ENCODE assay signal across 2 cellular contexts in the genomic region with DNA sequence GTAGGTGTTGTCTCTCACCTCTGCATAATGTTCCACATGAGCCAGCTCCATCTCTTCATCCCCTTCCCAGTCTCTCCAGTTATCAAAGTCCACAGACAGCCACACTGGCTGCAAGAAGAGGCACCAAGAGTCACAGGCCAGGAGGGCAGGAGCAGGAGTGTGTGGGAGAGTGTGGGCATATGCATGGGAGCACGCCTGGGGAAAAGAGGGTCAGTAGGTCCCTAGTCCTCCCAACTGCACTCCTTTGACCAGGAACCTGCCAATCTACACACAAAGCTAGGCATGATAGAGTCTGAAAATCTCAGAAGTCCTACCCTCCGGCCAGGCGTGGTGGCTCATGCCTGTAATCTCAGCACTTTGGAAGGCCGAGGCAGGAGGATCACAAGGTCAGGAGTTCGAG.
TF ChIP-seq lines count a peak whose summit lies in the region.

No MANE protein-coding gene starts in this region.

TF ChIP-seq in A549, 52 proteins besides CTCF, POLR2A, EP300 and RAD21:
- TF ChIP-seq HOXA7 (CRISPR knock-in tag; IDR thresholded peaks at IDR 0.05), result no peak
- no peak for TF ChIP-seq JUNB (IDR thresholded peaks at IDR 0.05)
- TF ChIP-seq ESRRA (IDR thresholded peaks at IDR 0.05; ENCODE audit: borderline replicate concordance, low read length), result no peak
- TF ChIP-seq, protein P1, sequence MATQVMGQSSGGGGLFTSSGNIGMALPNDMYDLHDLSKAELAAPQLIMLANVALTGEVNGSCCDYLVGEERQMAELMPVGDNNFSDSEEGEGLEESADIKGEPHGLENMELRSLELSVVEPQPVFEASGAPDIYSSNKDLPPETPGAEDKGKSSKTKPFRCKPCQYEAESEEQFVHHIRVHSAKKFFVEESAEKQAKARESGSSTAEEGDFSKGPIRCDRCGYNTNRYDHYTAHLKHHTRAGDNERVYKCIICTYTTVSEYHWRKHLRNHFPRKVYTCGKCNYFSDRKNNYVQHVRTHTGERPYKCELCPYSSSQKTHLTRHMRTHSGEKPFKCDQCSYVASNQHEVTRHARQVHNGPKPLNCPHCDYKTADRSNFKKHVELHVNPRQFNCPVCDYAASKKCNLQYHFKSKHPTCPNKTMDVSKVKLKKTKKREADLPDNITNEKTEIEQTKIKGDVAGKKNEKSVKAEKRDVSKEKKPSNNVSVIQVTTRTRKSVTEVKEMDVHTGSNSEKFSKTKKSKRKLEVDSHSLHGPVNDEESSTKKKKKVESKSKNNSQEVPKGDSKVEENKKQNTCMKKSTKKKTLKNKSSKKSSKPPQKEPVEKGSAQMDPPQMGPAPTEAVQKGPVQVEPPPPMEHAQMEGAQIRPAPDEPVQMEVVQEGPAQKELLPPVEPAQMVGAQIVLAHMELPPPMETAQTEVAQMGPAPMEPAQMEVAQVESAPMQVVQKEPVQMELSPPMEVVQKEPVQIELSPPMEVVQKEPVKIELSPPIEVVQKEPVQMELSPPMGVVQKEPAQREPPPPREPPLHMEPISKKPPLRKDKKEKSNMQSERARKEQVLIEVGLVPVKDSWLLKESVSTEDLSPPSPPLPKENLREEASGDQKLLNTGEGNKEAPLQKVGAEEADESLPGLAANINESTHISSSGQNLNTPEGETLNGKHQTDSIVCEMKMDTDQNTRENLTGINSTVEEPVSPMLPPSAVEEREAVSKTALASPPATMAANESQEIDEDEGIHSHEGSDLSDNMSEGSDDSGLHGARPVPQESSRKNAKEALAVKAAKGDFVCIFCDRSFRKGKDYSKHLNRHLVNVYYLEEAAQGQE (IDR thresholded peaks at IDR 0.05), result no peak
- no peak for TF ChIP-seq BHLHE40 (IDR thresholded peaks at IDR 0.05; ENCODE audit: low read depth, low read length)
- no peak for TF ChIP-seq NPAS2 (CRISPR knock-in tag; IDR thresholded peaks at IDR 0.05; ENCODE audit: borderline replicate concordance)

TF ChIP-seq in IMR-90, 13 proteins besides CTCF, POLR2A, EP300 and RAD21:
- TF ChIP-seq MAZ (IDR thresholded peaks at IDR 0.05; ENCODE audit: borderline replicate concordance, low read depth, low read length) (no peak), RCOR1 (IDR thresholded peaks at IDR 0.05; ENCODE audit: insufficient replicate concordance, low read length) (no peak), RFX5 (IDR thresholded peaks at IDR 0.05; ENCODE audit: low read depth, low read length) (no peak), MXI1 (IDR thresholded peaks at IDR 0.05; ENCODE audit: borderline replicate concordance, low read depth, low read length) (no peak)
- TF ChIP-seq, protein P2, sequence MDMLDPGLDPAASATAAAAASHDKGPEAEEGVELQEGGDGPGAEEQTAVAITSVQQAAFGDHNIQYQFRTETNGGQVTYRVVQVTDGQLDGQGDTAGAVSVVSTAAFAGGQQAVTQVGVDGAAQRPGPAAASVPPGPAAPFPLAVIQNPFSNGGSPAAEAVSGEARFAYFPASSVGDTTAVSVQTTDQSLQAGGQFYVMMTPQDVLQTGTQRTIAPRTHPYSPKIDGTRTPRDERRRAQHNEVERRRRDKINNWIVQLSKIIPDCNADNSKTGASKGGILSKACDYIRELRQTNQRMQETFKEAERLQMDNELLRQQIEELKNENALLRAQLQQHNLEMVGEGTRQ (IDR thresholded peaks at IDR 0.05; ENCODE audit: low read depth, low read length), result no peak
- TF ChIP-seq, protein P3, sequence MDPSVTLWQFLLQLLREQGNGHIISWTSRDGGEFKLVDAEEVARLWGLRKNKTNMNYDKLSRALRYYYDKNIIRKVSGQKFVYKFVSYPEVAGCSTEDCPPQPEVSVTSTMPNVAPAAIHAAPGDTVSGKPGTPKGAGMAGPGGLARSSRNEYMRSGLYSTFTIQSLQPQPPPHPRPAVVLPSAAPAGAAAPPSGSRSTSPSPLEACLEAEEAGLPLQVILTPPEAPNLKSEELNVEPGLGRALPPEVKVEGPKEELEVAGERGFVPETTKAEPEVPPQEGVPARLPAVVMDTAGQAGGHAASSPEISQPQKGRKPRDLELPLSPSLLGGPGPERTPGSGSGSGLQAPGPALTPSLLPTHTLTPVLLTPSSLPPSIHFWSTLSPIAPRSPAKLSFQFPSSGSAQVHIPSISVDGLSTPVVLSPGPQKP (IDR thresholded peaks at IDR 0.05; ENCODE audit: borderline replicate concordance, low read depth, low read length), result no peak
TF ChIP-seq in IMR-90: peak in this region for 0.
